Comparison of ENCODE assay signal across 10 cellular contexts in the genomic region with DNA sequence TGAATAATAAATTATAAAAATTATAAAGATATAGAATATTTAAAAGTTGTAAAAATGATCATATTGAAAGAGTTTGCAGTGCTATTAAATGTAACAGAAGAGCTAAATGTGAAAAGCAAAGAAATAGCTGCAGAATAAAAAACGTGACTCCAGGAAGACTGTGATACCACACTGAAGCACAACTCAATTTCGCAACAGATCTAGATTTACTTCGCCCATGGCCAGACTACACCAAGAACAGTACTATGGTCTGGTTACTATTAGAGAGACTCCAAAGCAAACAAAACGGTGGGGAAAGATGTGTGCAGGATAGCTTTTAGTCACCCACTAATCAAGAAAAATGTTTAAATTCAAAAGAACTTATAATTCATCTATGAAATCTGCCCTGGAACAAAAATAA. TPM values are rescaled to one million over a fixed set of nuclear protein-coding genes. Genes with fewer than 3 reads are reported as not detected.
A peak's percentile ranks its signal among the peaks of the same experiment; 100 is the strongest.
DNase-seq lines count a peak whose midpoint lies in the region; ATAC-seq, FAIRE-seq and TF ChIP-seq lines count a peak whose summit lies in the region.
"Had no signal": no experiment of that assay in that cellular context is flagged by ENCODE, and none has a peak within 500 bp of the region (broad histone marks: within the 10 kb centered on the region; RNA-seq: fewer than 3 reads in every experiment).

No MANE protein-coding gene starts in this region.

- H3K9ac ChIP-seq in K562 (ENCODE audit: insufficient read depth in 1 of 2, low read depth in 2 of 2, low read length in 2 of 2): no peak overlapping the region

- no peak for FAIRE-seq in K562 (lab: Jason Lieb, UNC)
- FAIRE-seq: GM18507 had no signal

- 34% methylated on average over 4 of the region's 4 CpGs for WGBS in K562 (ENCODE audit: insufficient coverage, low coverage, missing lambda C conversion rate)

- no peak for ATAC-seq in K562

- H3K27me3 Mint-ChIP-seq in nephron progenitor cell (ENCODE audit: low read depth, poor library complexity): peaks cover 21% of the 10 kb centered on the region

- BruUV-seq in K562 (replicated peaks; lab: Mats Ljungman, UMichigan): no TSS peak

- TF ChIP-seq EP300 in K562 (IDR thresholded peaks at IDR 0.05; ENCODE audit: low read length): no peak

- in situ Hi-C loops in K562 (cut with MboI): no loop called here

- no peaks in the 10 kb centered on the region for H3K9me3 ChIP-seq in K562 (replicated peaks; ENCODE audit: control insufficient read depth, insufficient read depth, low read depth, low read length)

- DNase-seq in DMS 273 (lab: John Stamatoyannopoulos, UW; ENCODE audit: unreplicated experiment) (peak; percentile 8), DMS 273 treated with DMSO at 0.1 percent for 48 hours (lab: John Stamatoyannopoulos, UW) (no peak), NB4 (ENCODE audit: low read depth) (peak; percentile 71), K562 (ENCODE audit: extremely low read depth in 1 of 4, low spot score in 3 of 4) (no peak), nephron progenitor cell (no peak), NCI-H345 (lab: John Stamatoyannopoulos, UW) (no peak), NCI-H226 (no peak), hepatic stellate cell (ENCODE audit: low spot score) (no peak)
- DNase-seq: NCI-H1930 had no signal

- H3K27me3 ChIP-seq in K562 (ENCODE audit: control insufficient read depth in 2 of 2, insufficient read depth in 2 of 2, low read length in 2 of 2): no peaks in the 10 kb centered on the region

- peaks cover 5% of the 10 kb centered on the region for H3K9me3 Mint-ChIP-seq in nephron progenitor cell

- H3K36me3 Mint-ChIP-seq in nephron progenitor cell (ENCODE audit: low read depth): peaks cover 7% of the 10 kb centered on the region

- peaks cover 5 to 17% of the 10 kb centered on the region in 2 experiments for H3K4me1 ChIP-seq in K562 (replicated peaks in 1 of 2; ENCODE audit: control insufficient read depth in 2 of 2, insufficient read depth in 2 of 2, low read length in 2 of 2)

- intact Hi-C loops in K562 (cut with micrococcal nuclease): loop anchor here (5.0 to 10.0 kb wide), 2 partner anchors 76 to 271 kb away; partner anchors contain the start of gene LPIN3

- peak overlapping the region; percentile 88 for H3K4me3 ChIP-seq in NB4 (ENCODE audit: low read depth, low read length)
- no peak overlapping the region for H3K4me3 ChIP-seq in K562

- TF ChIP-seq CTCF in NB4 (IDR thresholded peaks at IDR 0.05; ENCODE audit: low read depth, low read length): no peak
- TF ChIP-seq CTCF in K562 (IDR thresholded peaks at IDR 0.05 in 2 of 3, conservative IDR thresholded peaks at IDR 0.05 in 1 of 3; ENCODE audit: insufficient read depth in 2 of 3, low read depth in 1 of 3, low read length in 3 of 3): no peak
- TF ChIP-seq CTCF in nephron progenitor cell (IDR thresholded peaks at IDR 0.05): no peak

- H3K36me3 ChIP-seq in K562 (ENCODE audit: control insufficient read depth, insufficient read depth, low read length): no peaks in the 10 kb centered on the region

- H3K4me1 Mint-ChIP-seq in nephron progenitor cell: peaks cover 52% of the 10 kb centered on the region

- TF ChIP-seq POLR2A in NB4 (IDR thresholded peaks at IDR 0.05; ENCODE audit: extremely low read depth, insufficient read length) (no peak), K562 (conservative IDR thresholded peaks at IDR 0.05) (no peak)

- H2AFZ ChIP-seq in K562 (ENCODE audit: low read depth, low read length): no peak overlapping the region

- peak overlapping the region; percentile 93 for H3K4me3 Mint-ChIP-seq in nephron progenitor cell

- no peak overlapping the region for H3K4me2 ChIP-seq in K562 (ENCODE audit: insufficient read depth, low read length)

- H3K27ac Mint-ChIP-seq in nephron progenitor cell: no peak overlapping the region

- TF ChIP-seq RAD21 in K562 (CRISPR knock-in tag; conservative IDR thresholded peaks at IDR 0.05 in 1 of 2, IDR thresholded peaks at IDR 0.05 in 1 of 2): no peak

- no peaks in the 10 kb centered on the region for H3K9me1 ChIP-seq in K562 (ENCODE audit: control insufficient read depth, insufficient read depth, low read length)

- CTCF ChIA-PET in K562 (lab: Yijun Ruan, JAX; ENCODE audit: low intra/inter-chr PET ratio): no interaction called here

- POLR2A ChIA-PET in K562 (lab: Yijun Ruan, JAX): interaction anchor here (0.6 kb wide), 1 partner anchor 78 kb away, joined by 3 read pairs; no protein-coding TSS in a partner anchor

- no peak overlapping the region for H3K27ac ChIP-seq in K562 (ENCODE audit: extremely low read depth, low read depth, low read length)

- peaks cover 5% of the 10 kb centered on the region for H4K20me1 ChIP-seq in K562 (replicated peaks; ENCODE audit: control insufficient read depth, insufficient read depth, low read length)

- peaks cover 65% of the 10 kb centered on the region for H3K79me2 ChIP-seq in K562 (ENCODE audit: control insufficient read depth, insufficient read depth, low read length)

TF ChIP-seq in K562, 482 proteins besides CTCF, POLR2A, EP300 and RAD21:
- peak; percentile 89 for TF ChIP-seq CEBPB (tag; IDR thresholded peaks at IDR 0.05)
- TF ChIP-seq RBFOX2 (IDR thresholded peaks at IDR 0.05; ENCODE audit: low read depth, low read length): peak; percentile 16; the same call in 1 of the 2 replicates
- TF ChIP-seq DNMT1 (IDR thresholded peaks at IDR 0.05): no peak
- peak; percentile 42; the same call in 1 of the 2 replicates for TF ChIP-seq CEBPG (CRISPR knock-in tag; IDR thresholded peaks at IDR 0.05)
- peak; percentile 38 to 60; a peak in 2 of 4 replicates for TF ChIP-seq CEBPG (tag; conservative IDR thresholded peaks at IDR 0.05 in 1 of 2, IDR thresholded peaks at IDR 0.05 in 1 of 2)

RNA-seq across cellular contexts. Expression of gene CHD6, which starts 1.9 kb away (rescaled TPM):
- total RNA-seq in K562 (2011; cell fraction: chromatin; rRNA removed; ENCODE audit: low replicate concordance): 59.5 and 192 TPM in 2 replicates
- 37.7 and 41.8 TPM in 2 replicates for total RNA-seq in K562 (2011; cell fraction: nucleolus; rRNA removed)
- 62.7 and 85.0 TPM in 2 replicates for total RNA-seq in K562 (2011; cell fraction: nucleoplasm; rRNA removed)
- total RNA-seq in K562 (2014; rRNA removed): 12.8 and 13.3 TPM in 2 replicates
- total RNA-seq in K562 (2014; rRNA removed; fragmentation: Illumina TruSeq; extraction: Trizol): 24.2 and 31.3 TPM in 2 replicates
- total RNA-seq in K562 (2015; rRNA removed; fragmentation: Illumina TruSeq; extraction: Trizol): 18.9 and 21.6 TPM in 2 replicates
- 19.8 and 22.5 TPM in 2 replicates for total RNA-seq in K562 (2021)
- polyA plus RNA-seq in K562 (2011; rRNA removed): 15.0 and 16.4 TPM in 2 replicates
- 4.9 and 9.2 TPM in 2 replicates for polyA plus RNA-seq in K562 (2011; cell fraction: cytosol; rRNA removed)
- polyA plus RNA-seq in K562 (2011; cell fraction: nucleus; rRNA removed): 81.7 and 82.2 TPM in 2 replicates
- polyA plus RNA-seq in K562 (2012): 7.4 and 11.0 TPM in 2 replicates
- polyA plus RNA-seq in K562 (2014; fragmentation: Illumina TruSeq; extraction: Trizol): 10.8 and 11.4 TPM in 2 replicates
- polyA plus RNA-seq in K562 (2014; fragmentation: Nextera tagmentation; extraction: Ambion mirVana): 10 to 100 TPM in 1 of 2 experiments, 1 to 10 TPM in 1; 3.9 to 10.9 TPM
- 8.5 and 9.0 TPM in 2 replicates for polyA plus RNA-seq in K562 (2014; rRNA removed)
- polyA minus RNA-seq in K562 (2011; rRNA and poly(A)+ RNA removed): 61.9 and 104 TPM in 2 replicates
- polyA minus RNA-seq in K562 (2011; cell fraction: cytosol; rRNA and poly(A)+ RNA removed): 13.1 and 16.2 TPM in 2 replicates
- polyA minus RNA-seq in K562 (2011; cell fraction: nucleus; rRNA and poly(A)+ RNA removed): 78.5 and 164 TPM in 2 replicates

Comparison
In these comparisons a context has a peak if more than half of its experiments do, and no peak if none do; other contexts are left out.
1. DNase-seq: peak in DMS 273 (single experiment) and NB4 (single experiment); none in DMS 273 treated with DMSO at 0.1 percent for 48 hours (single experiment), K562 (0 of 4), nephron progenitor cell (single experiment), NCI-H345 (single experiment), NCI-H226 (single experiment) and hepatic stellate cell (single experiment).